35 cellular contexts compared by ENCODE assay signal in the genomic region with DNA sequence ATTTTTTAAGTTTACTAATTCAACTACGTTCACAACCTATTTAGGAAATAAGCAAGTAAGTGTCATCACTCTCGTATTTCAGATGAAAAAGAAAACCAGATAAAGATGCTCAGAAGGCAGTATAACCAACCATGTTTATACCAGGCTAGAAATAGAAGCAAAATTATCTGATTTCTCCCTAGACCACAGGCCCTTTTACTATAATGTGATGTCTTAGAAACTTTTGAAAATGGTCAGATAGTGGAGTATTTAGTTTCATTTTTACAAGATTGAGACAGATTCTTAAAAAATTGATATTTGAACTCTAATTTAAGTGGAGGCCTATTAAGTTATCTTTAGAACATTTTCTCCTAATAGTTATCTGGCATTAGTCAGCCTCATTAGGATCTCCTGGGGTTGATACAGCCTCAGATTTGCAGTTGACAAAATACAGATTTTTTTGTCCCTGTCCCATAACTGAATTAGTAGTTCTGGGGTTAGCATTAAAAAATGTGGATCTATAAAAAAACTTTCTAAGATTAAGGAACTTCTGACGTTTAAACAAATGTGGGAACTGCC.
"Had no signal": no experiment of that assay in that cellular context is flagged by ENCODE, and none has a peak within 500 bp of the region (broad histone marks: within the 10 kb centered on the region; RNA-seq: fewer than 3 reads in every experiment).

No MANE protein-coding gene starts in this region.

- H3K9me3 ChIP-seq: adrenal gland, breast epithelium, colonic mucosa, gastroesophageal sphincter had no signal

- H3K36me3 ChIP-seq: adrenal gland, breast epithelium, cardiac muscle cell, colonic mucosa, esophagus squamous epithelium, gastroesophageal sphincter had no signal

- H3K27ac Mint-ChIP-seq: activated CD4-positive, alpha-beta memory T cell treated with anti-CD3 and anti-CD28 coated beads for 36 hours; activated CD4-positive, alpha-beta T cell treated with anti-CD3 and anti-CD28 coated beads for 36 hours; activated CD4-positive, alpha-beta T cell treated with anti-CD3 and anti-CD28 coated beads, Interleukin-2, amount 10 ng/mL, durations not matched to agents 24 days and 14 days; activated CD8-positive, alpha-beta memory T cell treated with anti-CD3 and anti-CD28 coated beads, Interleukin-2, amount 10 ng/mL, durations not matched to agents 7 days and 5 days; activated CD8-positive, alpha-beta T cell treated with anti-CD3 and anti-CD28 coated beads, Interleukin-2, amount 10 ng/mL, durations not matched to agents 7 days and 5 days; activated naive CD4-positive, alpha-beta T cell treated with anti-CD3 and anti-CD28 coated beads for 36 hours; activated naive CD4-positive, alpha-beta T cell treated with anti-CD3 and anti-CD28 coated beads, Interleukin-2, amount 50 U/mL, for 24 hours; activated naive CD8-positive, alpha-beta T cell treated with anti-CD3 and anti-CD28 coated beads for 36 hours; activated naive CD8-positive, alpha-beta T cell treated with anti-CD3 and anti-CD28 coated beads, Interleukin-2, amount 50 U/mL, for 24 hours; activated T-helper 1 cell treated with anti-CD3 and anti-CD28 coated beads, Interleukin-12 subunit alpha, Interleukin-12 subunit beta, Interleukin-2, Interleukin-4 antibody, amounts not matched to agents 30 ng/mL and 10 ng/mL and 1 ng/mL, durations not matched to agents 14 hours and 24 hours and 36 hours; activated T-helper 2 cell treated with anti-CD3 and anti-CD28 coated beads, Interferon-gamma antibody, Interleukin-2, Interleukin-4, amounts not matched to agents 10 μg/mL and 5 μg/mL and 100 μg/mL, durations not matched to agents 14 hours and 24 hours and 36 hours; brain had no signal

- H3K4me1 ChIP-seq: adrenal gland, breast epithelium, colonic mucosa, esophagus squamous epithelium, gastroesophageal sphincter had no signal

- H3K27ac ChIP-seq: adrenal gland, breast epithelium, cardiac muscle cell, colonic mucosa, epithelial cell of prostate, esophagus squamous epithelium, gastroesophageal sphincter had no signal

- H3K4me1 Mint-ChIP-seq: activated CD4-positive, alpha-beta T cell treated with anti-CD3 and anti-CD28 coated beads for 36 hours; activated CD4-positive, alpha-beta T cell treated with anti-CD3 and anti-CD28 coated beads, Interleukin-2, amount 10 ng/mL, durations not matched to agents 24 days and 14 days; activated CD8-positive, alpha-beta memory T cell treated with anti-CD3 and anti-CD28 coated beads, Interleukin-2, amount 10 ng/mL, durations not matched to agents 7 days and 5 days; activated naive CD4-positive, alpha-beta T cell treated with anti-CD3 and anti-CD28 coated beads, Interleukin-2, amount 50 U/mL, for 24 hours; activated naive CD8-positive, alpha-beta T cell treated with anti-CD3 and anti-CD28 coated beads for 36 hours; activated naive CD8-positive, alpha-beta T cell treated with anti-CD3 and anti-CD28 coated beads, Interleukin-2, amount 50 U/mL, for 24 hours; brain had no signal

- ATAC-seq: activated CD4-positive, alpha-beta T cell treated with anti-CD3 and anti-CD28 coated beads for 36 hours; activated CD8-positive, alpha-beta memory T cell treated with anti-CD3 and anti-CD28 coated beads, Interleukin-2, amount 10 ng/mL, durations not matched to agents 7 days and 5 days; activated CD8-positive, alpha-beta T cell treated with anti-CD3 and anti-CD28 coated beads, Interleukin-2, amount 10 ng/mL, durations not matched to agents 7 days and 5 days; activated naive CD8-positive, alpha-beta T cell treated with anti-CD3 and anti-CD28 coated beads, Interleukin-2, amount 50 U/mL, for 24 hours; gastroesophageal sphincter had no signal

- FAIRE-seq: endometrium, endothelial cell of umbilical vein had no signal

- H3K27me3 Mint-ChIP-seq: activated CD4-positive, alpha-beta memory T cell treated with anti-CD3 and anti-CD28 coated beads for 36 hours; activated CD4-positive, alpha-beta T cell treated with anti-CD3 and anti-CD28 coated beads for 36 hours; activated CD4-positive, alpha-beta T cell treated with anti-CD3 and anti-CD28 coated beads, Interleukin-2, amount 10 ng/mL, durations not matched to agents 24 days and 14 days; activated CD8-positive, alpha-beta memory T cell treated with anti-CD3 and anti-CD28 coated beads, Interleukin-2, amount 10 ng/mL, durations not matched to agents 7 days and 5 days; activated naive CD4-positive, alpha-beta T cell treated with anti-CD3 and anti-CD28 coated beads, Interleukin-2, amount 50 U/mL, for 24 hours; activated naive CD8-positive, alpha-beta T cell treated with anti-CD3 and anti-CD28 coated beads for 36 hours; activated naive CD8-positive, alpha-beta T cell treated with anti-CD3 and anti-CD28 coated beads, Interleukin-2, amount 50 U/mL, for 24 hours; brain had no signal

- H3K4me3 ChIP-seq: adrenal gland, breast epithelium, cardiac muscle cell, colonic mucosa, esophagus squamous epithelium, gastroesophageal sphincter had no signal

- H3K27me3 ChIP-seq: adrenal gland, breast epithelium, cardiac muscle cell, colonic mucosa, esophagus squamous epithelium, gastroesophageal sphincter had no signal

- H3K9me3 Mint-ChIP-seq: activated CD4-positive, alpha-beta T cell treated with anti-CD3 and anti-CD28 coated beads, Interleukin-2, amount 10 ng/mL, durations not matched to agents 24 days and 14 days; activated naive CD4-positive, alpha-beta T cell treated with anti-CD3 and anti-CD28 coated beads for 36 hours; brain had no signal

- H3K4me3 Mint-ChIP-seq: activated CD4-positive, alpha-beta memory T cell treated with anti-CD3 and anti-CD28 coated beads for 36 hours; activated CD4-positive, alpha-beta T cell treated with anti-CD3 and anti-CD28 coated beads for 36 hours; activated CD4-positive, alpha-beta T cell treated with anti-CD3 and anti-CD28 coated beads, Interleukin-2, amount 10 ng/mL, durations not matched to agents 24 days and 14 days; activated CD8-positive, alpha-beta memory T cell treated with anti-CD3 and anti-CD28 coated beads, Interleukin-2, amount 10 ng/mL, durations not matched to agents 7 days and 5 days; activated CD8-positive, alpha-beta T cell treated with anti-CD3 and anti-CD28 coated beads, Interleukin-2, amount 10 ng/mL, durations not matched to agents 7 days and 5 days; activated naive CD4-positive, alpha-beta T cell treated with anti-CD3 and anti-CD28 coated beads for 36 hours; activated naive CD4-positive, alpha-beta T cell treated with anti-CD3 and anti-CD28 coated beads, Interleukin-2, amount 50 U/mL, for 24 hours; activated naive CD8-positive, alpha-beta T cell treated with anti-CD3 and anti-CD28 coated beads for 36 hours; activated naive CD8-positive, alpha-beta T cell treated with anti-CD3 and anti-CD28 coated beads, Interleukin-2, amount 50 U/mL, for 24 hours; activated T-helper 1 cell treated with anti-CD3 and anti-CD28 coated beads, Interleukin-12 subunit alpha, Interleukin-12 subunit beta, Interleukin-2, Interleukin-4 antibody, amounts not matched to agents 30 ng/mL and 10 ng/mL and 1 ng/mL, durations not matched to agents 14 hours and 24 hours and 36 hours; brain had no signal

- DNase-seq: activated CD4-positive, alpha-beta memory T cell treated with anti-CD3 and anti-CD28 coated beads for 36 hours; activated CD4-positive, alpha-beta T cell treated with anti-CD3 and anti-CD28 coated beads for 36 hours; activated CD4-positive, alpha-beta T cell treated with anti-CD3 and anti-CD28 coated beads, Interleukin-2, amount 10 ng/mL, durations not matched to agents 24 days and 14 days; activated CD4-positive, CD25-positive, alpha-beta regulatory T cell; activated CD4-positive, CD25-positive, alpha-beta regulatory T cell treated with anti-CD3 and anti-CD28 coated beads, Interleukin-2, amount 50 U/mL, for 72 hours; activated CD8-positive, alpha-beta memory T cell treated with anti-CD3 and anti-CD28 coated beads, Interleukin-2, amount 10 ng/mL, durations not matched to agents 7 days and 5 days; activated CD8-positive, alpha-beta memory T cell treated with anti-CD3 and anti-CD28 coated beads, Interleukin-2, amount 50 U/mL, for 4 hours; activated CD8-positive, alpha-beta T cell treated with anti-CD3 and anti-CD28 coated beads, Interleukin-2, amount 10 ng/mL, durations not matched to agents 7 days and 5 days; activated effector memory CD4-positive, alpha-beta T cell treated with anti-CD3 and anti-CD28 coated beads, Interleukin-2, amount 50 U/mL, for 16 hours; activated naive CD4-positive, alpha-beta T cell treated with anti-CD3 and anti-CD28 coated beads for 36 hours; activated naive CD8-positive, alpha-beta T cell treated with anti-CD3 and anti-CD28 coated beads for 36 hours; activated naive CD8-positive, alpha-beta T cell treated with anti-CD3 and anti-CD28 coated beads, Interleukin-2, amount 50 U/mL, for 24 hours; activated T-cell treated with anti-CD3 and anti-CD28 coated beads, Interleukin-2, amount 50 U/mL, for 1 hour; activated T-cell treated with anti-CD3 and anti-CD28 coated beads, Interleukin-2, amount 50 U/mL, for 48 hours; adrenal gland; amygdala; aorta; central memory CD4-positive, alpha-beta T cell; cerebellar nuclear complex; colonic mucosa; effector CD8-positive, alpha-beta T cell; esophagus squamous epithelium; foreskin melanocyte; head of caudate nucleus; T-helper 2 cell had no signal
